18 cellular contexts compared by ENCODE assay signal in the genomic region with DNA sequence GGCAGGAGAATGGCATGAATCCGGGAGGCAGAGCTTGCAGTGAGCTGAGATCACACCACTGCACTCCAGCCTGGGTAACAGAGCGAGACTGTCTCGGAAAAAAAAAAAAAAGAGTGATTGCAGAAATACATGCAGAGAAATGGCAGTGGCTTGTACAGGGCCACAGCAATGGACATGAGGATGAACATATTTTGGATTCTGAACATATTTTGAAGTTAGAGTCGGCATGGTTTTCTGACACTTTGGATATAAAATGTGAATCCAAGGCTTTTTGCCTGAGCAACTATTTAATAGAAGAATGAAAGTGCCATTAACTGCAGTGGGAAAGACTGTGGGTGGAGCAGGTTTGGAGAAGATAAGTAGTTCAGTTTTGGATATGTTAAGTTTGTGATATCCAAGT. TPM values are rescaled to one million over a fixed set of nuclear protein-coding genes. Genes with fewer than 3 reads are reported as not detected.
A peak's percentile ranks its signal among the peaks of the same experiment; 100 is the strongest.
DNase-seq lines count a peak whose midpoint lies in the region; ATAC-seq and TF ChIP-seq lines count a peak whose summit lies in the region.
"Had no signal": no experiment of that assay in that cellular context is flagged by ENCODE, and none has a peak within 500 bp of the region (broad histone marks: within the 10 kb centered on the region; RNA-seq: fewer than 3 reads in every experiment).

No MANE protein-coding gene starts in this region.

- no peak for TF ChIP-seq CTCF in neural crest cell (conservative IDR thresholded peaks at IDR 0.05)

- no peaks in the 10 kb centered on the region for H3K27me3 Mint-ChIP-seq in activated T-helper 17 cell treated with anti-CD3 and anti-CD28 coated beads, Interleukin-2, amount 50 U/mL, for 72 hours
- H3K27me3 Mint-ChIP-seq in neural crest cell (ENCODE audit: low read depth): no peaks in the 10 kb centered on the region
- no peaks in the 10 kb centered on the region for H3K27me3 Mint-ChIP-seq in T-helper 2 cell treated with Interferon-gamma antibody and Interleukin-4, amounts not matched to agents 5 μg/mL and 100 μg/mL, for 36 hours (ENCODE audit: low read depth)
- H3K27me3 Mint-ChIP-seq: B cell; CD4-positive, CD25-positive, alpha-beta regulatory T cell had no signal

- H3K27ac Mint-ChIP-seq in activated naive CD4-positive, alpha-beta T cell treated with anti-CD3 and anti-CD28 coated beads, Interleukin-2, amount 50 U/mL, for 72 hours: peak overlapping the region; percentile 31 to 64
- H3K27ac Mint-ChIP-seq in activated T-helper 17 cell treated with anti-CD3 and anti-CD28 coated beads, Interleukin-2, amount 50 U/mL, for 72 hours: peak overlapping the region; percentile 31
- H3K27ac Mint-ChIP-seq in neural crest cell (ENCODE audit: unreplicated experiment): peak overlapping the region; percentile 4
- no peak overlapping the region for H3K27ac Mint-ChIP-seq in T-helper 2 cell treated with Interferon-gamma antibody and Interleukin-4, amounts not matched to agents 5 μg/mL and 100 μg/mL, for 36 hours
- H3K27ac Mint-ChIP-seq: B cell had no signal

- H3K4me1 Mint-ChIP-seq in activated T-helper 17 cell treated with anti-CD3 and anti-CD28 coated beads, Interleukin-2, amount 50 U/mL, for 72 hours: peaks cover 33% of the 10 kb centered on the region
- no peaks in the 10 kb centered on the region for H3K4me1 Mint-ChIP-seq in neural crest cell
- peaks cover 5% of the 10 kb centered on the region for H3K4me1 Mint-ChIP-seq in T-helper 2 cell treated with Interferon-gamma antibody and Interleukin-4, amounts not matched to agents 5 μg/mL and 100 μg/mL, for 36 hours (ENCODE audit: low read depth)
- H3K4me1 Mint-ChIP-seq: B cell had no signal

- ATAC-seq in activated naive CD4-positive, alpha-beta T cell treated with anti-CD3 and anti-CD28 coated beads, Interleukin-2, amount 50 U/mL, for 72 hours: no peak
- no peak for ATAC-seq in activated T-helper 17 cell treated with anti-CD3 and anti-CD28 coated beads, Interleukin-2, amount 50 U/mL, for 72 hours (replicated peaks)
- ATAC-seq in HG03457 (IDR thresholded peaks at IDR 0.05; ENCODE audit: unreplicated experiment): no peak
- ATAC-seq: HepG2, Right ventricle myocardium inferior had no signal

- H3K4me3 Mint-ChIP-seq in activated T-helper 17 cell treated with anti-CD3 and anti-CD28 coated beads, Interleukin-2, amount 50 U/mL, for 72 hours: no peak overlapping the region
- no peak overlapping the region for H3K4me3 Mint-ChIP-seq in neural crest cell
- H3K4me3 Mint-ChIP-seq in T-helper 2 cell treated with Interferon-gamma antibody and Interleukin-4, amounts not matched to agents 5 μg/mL and 100 μg/mL, for 36 hours: no peak overlapping the region
- H3K4me3 Mint-ChIP-seq: B cell; CD4-positive, CD25-positive, alpha-beta regulatory T cell had no signal

- H3K36me3 Mint-ChIP-seq in activated naive CD4-positive, alpha-beta T cell treated with anti-CD3 and anti-CD28 coated beads, Interleukin-2, amount 50 U/mL, for 72 hours: peaks cover 5 to 41% of the 10 kb centered on the region in 2 donors
- peaks cover 24% of the 10 kb centered on the region for H3K36me3 Mint-ChIP-seq in activated T-helper 17 cell treated with anti-CD3 and anti-CD28 coated beads, Interleukin-2, amount 50 U/mL, for 72 hours (ENCODE audit: low read depth)
- H3K36me3 Mint-ChIP-seq in neural crest cell (ENCODE audit: low read depth): peaks cover 20% of the 10 kb centered on the region
- H3K36me3 Mint-ChIP-seq in T-helper 2 cell treated with Interferon-gamma antibody and Interleukin-4, amounts not matched to agents 5 μg/mL and 100 μg/mL, for 36 hours (ENCODE audit: low read depth): peaks cover 1% of the 10 kb centered on the region

- no peak for DNase-seq in activated naive CD4-positive, alpha-beta T cell treated with anti-CD3 and anti-CD28 coated beads, Interleukin-2, amount 50 U/mL, for 72 hours (ENCODE audit: low spot score in 2 of 2)
- DNase-seq in activated naive CD4-positive, alpha-beta T cell treated with anti-CD3 and anti-CD28 coated beads, Interleukin-2, amount 50 U/mL, for 16 hours: no peak
- peak; percentile 25 for DNase-seq in EL
- DNase-seq in neural crest cell (ENCODE audit: low read depth, low spot score): no peak
- no peak for DNase-seq in T-helper 2 cell treated with Interferon-gamma antibody and Interleukin-4, amounts not matched to agents 5 μg/mL and 100 μg/mL, for 36 hours (ENCODE audit: low spot score)
- DNase-seq: ACHN; Caco-2; CD4-positive, CD25-positive, alpha-beta regulatory T cell; GF-D8; KG1; MV-4-11; NCI-H1694 treated with DMSO at 0.1 percent for 48 hours; NK-92 treated with Interleukin-12 subunit alpha and Interleukin-12 subunit beta, amount 100 ng/mL, for 24 hours had no signal

- H3K9me3 Mint-ChIP-seq in activated naive CD4-positive, alpha-beta T cell treated with anti-CD3 and anti-CD28 coated beads, Interleukin-2, amount 50 U/mL, for 72 hours: peaks cover 4 to 11% of the 10 kb centered on the region in 2 donors
- H3K9me3 Mint-ChIP-seq in activated T-helper 17 cell treated with anti-CD3 and anti-CD28 coated beads, Interleukin-2, amount 50 U/mL, for 72 hours: peaks cover 3% of the 10 kb centered on the region
- peaks cover 10% of the 10 kb centered on the region for H3K9me3 Mint-ChIP-seq in neural crest cell
- H3K9me3 Mint-ChIP-seq in T-helper 2 cell treated with Interferon-gamma antibody and Interleukin-4, amounts not matched to agents 5 μg/mL and 100 μg/mL, for 36 hours: no peaks in the 10 kb centered on the region

RNA-seq across cellular contexts. Expression of gene CPD, which starts 35.8 kb away (rescaled TPM):
- 10 to 100 TPM; 37.7 to 66.1 TPM for total RNA-seq in activated naive CD4-positive, alpha-beta T cell treated with anti-CD3 and anti-CD28 coated beads, Interleukin-2, amount 50 U/mL, for 72 hours
- total RNA-seq in activated T-helper 17 cell treated with anti-CD3 and anti-CD28 coated beads, Interleukin-2, amount 50 U/mL, for 72 hours: 10 to 100 TPM; 25.9 to 34.7 TPM
- total RNA-seq in neural crest cell: 48.4 and 53.4 TPM in 2 replicates
